In the genomic region with DNA sequence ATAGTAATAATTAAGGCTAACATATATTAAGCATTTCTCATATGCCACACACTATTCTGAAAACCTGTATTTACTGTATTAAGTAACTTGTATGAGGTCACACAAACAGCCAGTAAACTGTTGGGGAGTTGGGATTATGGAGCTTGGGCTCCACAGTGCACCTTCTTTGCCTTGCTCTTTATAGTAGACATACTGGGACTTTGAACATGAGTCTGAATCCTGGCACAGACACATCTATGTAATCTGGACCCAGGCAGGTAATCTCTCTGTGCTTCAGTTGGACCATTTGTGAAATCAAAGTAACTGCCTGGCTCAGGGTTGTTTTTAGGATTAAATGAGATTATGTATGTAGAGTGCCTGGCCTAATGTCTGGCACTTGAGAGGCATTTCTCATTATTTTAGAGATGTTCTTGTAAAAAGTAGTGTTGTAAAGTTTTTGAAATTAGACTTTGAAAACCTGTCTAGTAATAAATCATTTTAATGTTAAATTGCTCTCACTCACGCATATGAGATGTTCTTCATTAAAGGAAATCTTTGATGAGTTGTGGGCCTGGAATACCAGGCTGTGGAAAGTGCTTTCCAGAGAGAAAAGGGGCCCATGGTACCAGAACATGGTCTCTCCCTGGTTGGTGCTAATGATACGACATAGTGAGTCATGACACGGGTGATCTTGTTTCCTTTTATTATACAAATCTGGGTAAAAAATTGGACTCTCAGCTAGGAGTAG, we compare ENCODE assay signal across 27 cellular contexts. TPM values are rescaled to one million over a fixed set of nuclear protein-coding genes. Genes with fewer than 3 reads are reported as not detected.
A peak's percentile ranks its signal among the peaks of the same experiment; 100 is the strongest.
DNase-seq lines count a peak whose midpoint lies in the region; ATAC-seq and TF ChIP-seq lines count a peak whose summit lies in the region.
"Had no signal": no experiment of that assay in that cellular context is flagged by ENCODE, and none has a peak within 500 bp of the region (broad histone marks: within the 10 kb centered on the region; RNA-seq: fewer than 3 reads in every experiment).

No MANE protein-coding gene starts in this region.

- no peaks in the 10 kb centered on the region for H3K9me3 ChIP-seq in H9 (ENCODE audit: control insufficient read depth, low read depth, low read length)
- H3K9me3 ChIP-seq: esophagus squamous epithelium, gastrocnemius medialis, neutrophil, SJSA1, thoracic aorta had no signal

- no peaks in the 10 kb centered on the region for H3K23me2 ChIP-seq in H9 (ENCODE audit: insufficient read length, low read depth, low read length, poor library complexity, severe bottlenecking)

- H4K8ac ChIP-seq in H9 (replicated peaks; ENCODE audit: insufficient read length, low read depth, low read length) = no peak overlapping the region

- H3K9me3 Mint-ChIP-seq in H9 = no peaks in the 10 kb centered on the region
- no peaks in the 10 kb centered on the region for H3K9me3 Mint-ChIP-seq in activated T-cell treated with anti-CD3 and anti-CD28 coated beads, Interleukin-2, amount 50 U/mL, for 4 hours
- H3K9me3 Mint-ChIP-seq: activated CD8-positive, alpha-beta T cell treated with anti-CD3 and anti-CD28 coated beads for 36 hours; naive B cell had no signal

- H3K27ac ChIP-seq in H9 (ENCODE audit: insufficient read length, low read depth, low read length) = peak overlapping the region; percentile 32
- H3K27ac ChIP-seq in substantia nigra (ENCODE audit: low read depth, low read length, poor library complexity, severe bottlenecking) = peak overlapping the region; percentile 51
- peak overlapping the region in 1 of 2 donors; percentile 20 for H3K27ac ChIP-seq in coronary artery
- H3K27ac ChIP-seq: gastrocnemius medialis, neutrophil had no signal

- H3K14ac ChIP-seq in H9 (ENCODE audit: insufficient read depth, low read length) = no peak overlapping the region

- no peak overlapping the region for H3K4ac ChIP-seq in H9 (ENCODE audit: low read depth, low read length)

- H3K79me2 ChIP-seq in H9 (ENCODE audit: insufficient read depth, low read length) = peaks cover 3% of the 10 kb centered on the region; the same call in 1 of the 2 replicates

- no peaks in the 10 kb centered on the region for H3K27me3 ChIP-seq in H9 (ENCODE audit: insufficient read depth, low read length)
- H3K27me3 ChIP-seq: esophagus squamous epithelium, gastrocnemius medialis, neutrophil, SJSA1 had no signal

- H3K23ac ChIP-seq in H9 (ENCODE audit: insufficient read length, low read depth, low read length) = no peak overlapping the region

- H3K27ac Mint-ChIP-seq in H9 = peak overlapping the region; percentile 62 to 91 (median 86)
- H3K27ac Mint-ChIP-seq: activated CD8-positive, alpha-beta T cell treated with anti-CD3 and anti-CD28 coated beads for 36 hours; activated naive CD8-positive, alpha-beta T cell; T-cell had no signal

- H3K36me3 Mint-ChIP-seq in H9 (ENCODE audit: insufficient read depth in 1 of 3, low read depth in 3 of 3) = no peaks in the 10 kb centered on the region
- H3K36me3 Mint-ChIP-seq in activated T-cell treated with anti-CD3 and anti-CD28 coated beads, Interleukin-2, amount 50 U/mL, for 4 hours (ENCODE audit: insufficient read depth) = no peaks in the 10 kb centered on the region
- H3K36me3 Mint-ChIP-seq: naive B cell, T-cell had no signal

- DNase-seq in H9 = no peak
- DNase-seq in NCI-H82 treated with DMSO at 0.1 percent for 48 hours (lab: John Stamatoyannopoulos, UW; ENCODE audit: unreplicated experiment) = peak; percentile 52
- no peak for DNase-seq in left colon
- DNase-seq in substantia nigra (lab: John Stamatoyannopoulos, UW) = no peak
- DNase-seq in NK-92 (lab: John Stamatoyannopoulos, UW; ENCODE audit: unreplicated experiment) = no peak
- no peak for DNase-seq in coronary artery (ENCODE audit: low spot score)
- DNase-seq in activated T-cell treated with anti-CD3 and anti-CD28 coated beads, Interleukin-2, amount 50 U/mL, for 4 hours = no peak
- DNase-seq: ACHN; activated CD8-positive, alpha-beta T cell treated with anti-CD3 and anti-CD28 coated beads for 36 hours; aorta; DMS53; esophagus squamous epithelium; gastrocnemius medialis; HCEC 1CT; hippocampal formation; naive B cell; NCI-H510A treated with DMSO at 0.1 percent for 48 hours; stimulated activated CD4-positive, alpha-beta T cell treated with anti-CD3 and anti-CD28 coated beads, Interleukin-15, amount 100 ng/mL, for 24 hours; stimulated activated naive CD4-positive, alpha-beta T cell treated with Interleukin-2 at 50 U/mL for 16 hours; T-cell had no signal

- peaks cover 2% of the 10 kb centered on the region for H4K20me1 ChIP-seq in H9 (ENCODE audit: control insufficient read depth, insufficient read depth, insufficient read length)

- no peak overlapping the region for H2BK20ac ChIP-seq in H9 (ENCODE audit: low read depth, low read length, poor library complexity, severe bottlenecking)

- H2BK5ac ChIP-seq in H9 (ENCODE audit: insufficient read length, low read length) = no peak overlapping the region

- H3K4me3 ChIP-seq in coronary artery = no peak overlapping the region
- H3K4me3 ChIP-seq: esophagus squamous epithelium, gastrocnemius medialis, SJSA1, thoracic aorta had no signal

- no peaks in the 10 kb centered on the region for H3K79me1 ChIP-seq in H9 (ENCODE audit: insufficient read depth, low read depth, low read length, poor library complexity, severe bottlenecking)

- no peak overlapping the region for H3K4me3 Mint-ChIP-seq in H9
- no peak overlapping the region for H3K4me3 Mint-ChIP-seq in activated T-cell treated with anti-CD3 and anti-CD28 coated beads, Interleukin-2, amount 50 U/mL, for 4 hours
- H3K4me3 Mint-ChIP-seq: activated CD8-positive, alpha-beta T cell treated with anti-CD3 and anti-CD28 coated beads for 36 hours; activated naive CD8-positive, alpha-beta T cell; naive B cell; T-cell had no signal

- no peak for TF ChIP-seq CTCF in H9 (conservative IDR thresholded peaks at IDR 0.05)
- TF ChIP-seq CTCF in coronary artery (IDR thresholded peaks at IDR 0.05) = no peak

- H3K9ac ChIP-seq in H9 (ENCODE audit: extremely low read depth, insufficient read length, low read length) = no peak overlapping the region

- no peak overlapping the region for H4K91ac ChIP-seq in H9 (ENCODE audit: insufficient read length, low read depth, low read length)

- no peak overlapping the region for H3K56ac ChIP-seq in H9 (ENCODE audit: insufficient read length, low read depth, low read length)

- no peak overlapping the region for H2BK15ac ChIP-seq in H9 (ENCODE audit: low read depth, low read length)

- H2AFZ ChIP-seq in H9 (ENCODE audit: low read length) = no peak overlapping the region

- WGBS in H9 (ENCODE audit: extremely low coverage, insufficient read length, low lambda C conversion rate) = no CpG with 5 or more reads among the region's 3 CpGs

- H2AK5ac ChIP-seq in H9 (ENCODE audit: insufficient read length, low read length) = no peak overlapping the region

- ATAC-seq in left colon (peak; percentile 59), GM18519 (IDR thresholded peaks at IDR 0.05; ENCODE audit: low FRiP score, unreplicated experiment) (no peak)
- no peak for ATAC-seq in activated T-cell treated with anti-CD3 and anti-CD28 coated beads, Interleukin-2, amount 50 U/mL, for 4 hours
- ATAC-seq: activated CD4-positive, CD25-positive, alpha-beta regulatory T cell treated with anti-CD3 and anti-CD28 coated beads, Interleukin-2, amount 50 U/mL, for 24 hours; activated CD8-positive, alpha-beta T cell treated with anti-CD3 and anti-CD28 coated beads for 36 hours; gastrocnemius medialis; left lobe of liver; T-cell had no signal

- no peak overlapping the region for H2BK12ac ChIP-seq in H9 (ENCODE audit: insufficient read length, low read depth, low read length)

- no peak overlapping the region for H3K18ac ChIP-seq in H9 (ENCODE audit: insufficient read length, low read depth, low read length)

- H3K4me1 Mint-ChIP-seq in H9 = peaks cover 32 to 33% of the 10 kb centered on the region in 2 experiments
- H3K4me1 Mint-ChIP-seq in activated T-cell treated with anti-CD3 and anti-CD28 coated beads, Interleukin-2, amount 50 U/mL, for 4 hours (ENCODE audit: low read depth) = peaks cover 2% of the 10 kb centered on the region

- H3K27me3 Mint-ChIP-seq in H9 (ENCODE audit: low read depth) = no peaks in the 10 kb centered on the region
- H3K27me3 Mint-ChIP-seq in activated T-cell treated with anti-CD3 and anti-CD28 coated beads, Interleukin-2, amount 50 U/mL, for 4 hours (ENCODE audit: low read depth) = no peaks in the 10 kb centered on the region
- H3K27me3 Mint-ChIP-seq: activated CD8-positive, alpha-beta T cell treated with anti-CD3 and anti-CD28 coated beads for 36 hours; activated naive CD8-positive, alpha-beta T cell; naive B cell; T-cell had no signal

- intact Hi-C loops in left colon (cut with DNase I, micrococcal nuclease) = no loop called here

- H3K4me2 ChIP-seq in H9 (ENCODE audit: insufficient read depth, insufficient read length, low read length) = no peak overlapping the region

- peaks cover 10% of the 10 kb centered on the region for H3K4me1 ChIP-seq in H9 (ENCODE audit: insufficient read depth, low read length)
- H3K4me1 ChIP-seq: gastrocnemius medialis had no signal

- no peak overlapping the region for H2BK120ac ChIP-seq in H9 (ENCODE audit: low read depth, low read length, poor library complexity, severe bottlenecking)

- H4K5ac ChIP-seq in H9 (ENCODE audit: insufficient read length, low read depth, low read length) = no peak overlapping the region

- no peak overlapping the region for H3T11ph ChIP-seq in H9 (ENCODE audit: low read length)

RNA-seq across cellular contexts. Expression of a gene that starts 34.3 kb away (rescaled TPM):
- total RNA-seq in H9 (2021) (8.4 and 10.3 TPM in 2 replicates), left colon (10 to 100 TPM; 69.2 to 85.7 TPM)
- 1 to 10 TPM in 1 of 3 donors, under 1 TPM in 2; 0.78 to 1.9 (median 0.79) TPM for total RNA-seq in activated T-cell treated with anti-CD3 and anti-CD28 coated beads, Interleukin-2, amount 50 U/mL, for 4 hours
